In genomic region chr1:220462756-220463155, GRCh38 we compare ENCODE assay signal across 1 cellular context.
TF ChIP-seq lines count a peak whose summit lies in the region.

No MANE protein-coding gene starts in this region.

TF ChIP-seq in H1, 55 proteins besides CTCF, POLR2A, EP300 and RAD21:
- TF ChIP-seq SRF (IDR thresholded peaks at IDR 0.05; ENCODE audit: low read depth, low read length): 0 out of 2 replicates have a peak, but pooled peaks have one; percentile 12
- no peak for TF ChIP-seq TAF1 (IDR thresholded peaks at IDR 0.05; ENCODE audit: low read depth, low read length)
- no peak for TF ChIP-seq ASH2L (IDR thresholded peaks at IDR 0.05; ENCODE audit: low read length)
